1 cellular context compared by ENCODE assay signal in genomic region chr4:159024266-159024665, GRCh38.
TF ChIP-seq lines count a peak whose summit lies in the region.

No MANE protein-coding gene starts in this region.

TF ChIP-seq in SK-N-SH treated with all-trans-retinoic acid at 6 μM for 48 hours, 23 proteins besides CTCF, POLR2A, EP300 and RAD21 (continued from another document):
- TF ChIP-seq TCF4 (CRISPR knock-in tag; IDR thresholded peaks at IDR 0.05; ENCODE audit: borderline replicate concordance) (no peak), CSRNP3 (CRISPR knock-in tag; IDR thresholded peaks at IDR 0.05) (no peak), ZC3H10 (CRISPR knock-in tag; IDR thresholded peaks at IDR 0.05) (no peak), RARB (CRISPR knock-in tag; IDR thresholded peaks at IDR 0.05) (no peak), ZNF8 (CRISPR knock-in tag; IDR thresholded peaks at IDR 0.05) (no peak)
TF ChIP-seq in SK-N-SH treated with all-trans-retinoic acid at 6 μM for 48 hours: peak in this region for 0.
